20 cellular contexts compared by ENCODE assay signal in genomic region chr5:78495800-78496199, GRCh38.
A peak's percentile ranks its signal among the peaks of the same experiment; 100 is the strongest.
DNase-seq lines count a peak whose midpoint lies in the region; FAIRE-seq and TF ChIP-seq lines count a peak whose summit lies in the region.
"Had no signal": no experiment of that assay in that cellular context is flagged by ENCODE, and none has a peak within 500 bp of the region (broad histone marks: within the 10 kb centered on the region; RNA-seq: fewer than 3 reads in every experiment).

No MANE protein-coding gene starts in this region.

- H3K9ac ChIP-seq in NT2/D1 (ENCODE audit: insufficient read length, low read depth) = no peak overlapping the region
- H3K9ac ChIP-seq in mesendoderm (ENCODE audit: low read length) = no peak overlapping the region
- H3K9ac ChIP-seq in kidney (ENCODE audit: low read length in 2 of 2) = no peak overlapping the region

- no peak overlapping the region for H3K56ac ChIP-seq in mesendoderm (ENCODE audit: low read length)

- H3K4me3 ChIP-seq in NT2/D1 (ENCODE audit: insufficient read length, low read depth) = no peak overlapping the region
- no peak overlapping the region for H3K4me3 ChIP-seq in mesendoderm (ENCODE audit: low read length)
- H3K4me3 ChIP-seq in kidney (ENCODE audit: low read length in 2 of 2) = no peak overlapping the region
- H3K4me3 ChIP-seq: ascending aorta, HAP-1 had no signal

- no peak overlapping the region for H3K4me3 Mint-ChIP-seq in endothelial cell (ENCODE audit: unreplicated experiment)
- H3K4me3 Mint-ChIP-seq: activated CD4-positive, alpha-beta T cell treated with anti-CD3 and anti-CD28 coated beads for 36 hours; CD4-positive, alpha-beta memory T cell; natural killer cell had no signal

- no peaks in the 10 kb centered on the region for H3K9me3 Mint-ChIP-seq in endothelial cell (ENCODE audit: unreplicated experiment)
- H3K9me3 Mint-ChIP-seq: natural killer cell had no signal

- no peak overlapping the region for H4K5ac ChIP-seq in mesendoderm (ENCODE audit: low read length)

- H3K4ac ChIP-seq in mesendoderm (ENCODE audit: low read depth, low read length) = no peak overlapping the region

- no CpG with 5 or more reads among the region's 6 CpGs for WGBS in mesendoderm (ENCODE audit: extremely low coverage, insufficient coverage, low lambda C conversion rate)

- no peak overlapping the region for H2BK15ac ChIP-seq in mesendoderm (replicated peaks; ENCODE audit: low read depth)

- no peak overlapping the region for H3K23ac ChIP-seq in mesendoderm (ENCODE audit: low read length)

- no peak overlapping the region for H2BK120ac ChIP-seq in mesendoderm (ENCODE audit: low read depth, low read length)

- peaks cover 48% of the 10 kb centered on the region for H3K4me1 Mint-ChIP-seq in endothelial cell (ENCODE audit: unreplicated experiment)
- H3K4me1 Mint-ChIP-seq: activated CD4-positive, alpha-beta T cell treated with anti-CD3 and anti-CD28 coated beads for 36 hours; CD4-positive, alpha-beta memory T cell had no signal

- peaks cover 13% of the 10 kb centered on the region for H3K36me3 ChIP-seq in NT2/D1 (ENCODE audit: insufficient read depth, insufficient read length, low read length)
- H3K36me3 ChIP-seq in mesendoderm (ENCODE audit: control insufficient read depth, insufficient read depth, low read length) = no peaks in the 10 kb centered on the region
- no peaks in the 10 kb centered on the region for H3K36me3 ChIP-seq in kidney (ENCODE audit: control insufficient read depth in 1 of 2, insufficient read depth in 2 of 2, low read length in 2 of 2)
- H3K36me3 ChIP-seq: HAP-1 had no signal

- no peak overlapping the region for H4K8ac ChIP-seq in mesendoderm (ENCODE audit: low read depth, low read length)

- H3K18ac ChIP-seq in mesendoderm (ENCODE audit: low read length) = peak overlapping the region; percentile 20

- H3K79me1 ChIP-seq in mesendoderm (ENCODE audit: low read length) = peaks cover 23% of the 10 kb centered on the region

- H3K79me2 ChIP-seq in mesendoderm (ENCODE audit: control insufficient read depth, insufficient read depth, low read length) = peaks cover 4% of the 10 kb centered on the region

- FAIRE-seq in kidney (lab: Jason Lieb, UNC) = no peak
- FAIRE-seq: urothelium cell line had no signal

- H3K4me1 ChIP-seq in NT2/D1 (ENCODE audit: insufficient read depth, insufficient read length) (no peaks in the 10 kb centered on the region), mesendoderm (ENCODE audit: control insufficient read depth, low read depth, low read length) (peaks cover 24% of the 10 kb centered on the region), kidney (ENCODE audit: control insufficient read depth in 1 of 2, insufficient read depth in 1 of 2, low read depth in 1 of 2, low read length in 2 of 2) (no peaks in the 10 kb centered on the region)
- H3K4me1 ChIP-seq: HAP-1 had no signal

- H3K27ac Mint-ChIP-seq in endothelial cell (ENCODE audit: unreplicated experiment) = peak overlapping the region; percentile 11
- H3K27ac Mint-ChIP-seq: activated CD4-positive, alpha-beta T cell treated with anti-CD3 and anti-CD28 coated beads for 36 hours; natural killer cell had no signal

- no peak overlapping the region for H2BK5ac ChIP-seq in mesendoderm (ENCODE audit: low read length)

- H2AK5ac ChIP-seq in mesendoderm (ENCODE audit: low read length) = no peak overlapping the region

- peaks cover 24% of the 10 kb centered on the region for H3K36me3 Mint-ChIP-seq in endothelial cell (ENCODE audit: low read depth, unreplicated experiment)
- H3K36me3 Mint-ChIP-seq: natural killer cell had no signal

- TF ChIP-seq CTCF in endothelial cell (IDR thresholded peaks at IDR 0.05; ENCODE audit: unreplicated experiment) (no peak), kidney (IDR thresholded peaks at IDR 0.05; ENCODE audit: borderline replicate concordance, extremely low read depth, insufficient read depth) (no peak)

- H3K9me3 ChIP-seq in NT2/D1 (ENCODE audit: insufficient read depth, low read length) (no peaks in the 10 kb centered on the region), kidney (ENCODE audit: control insufficient read depth in 1 of 2, low read length in 2 of 2) (no peaks in the 10 kb centered on the region)
- H3K9me3 ChIP-seq: ascending aorta, HAP-1 had no signal

- DNase-seq in Daoy (ENCODE audit: low read depth) (peak; percentile 23), NT2/D1 (ENCODE audit: low read depth, low spot score) (peak; percentile 54), endothelial cell (ENCODE audit: low spot score) (no peak), mesendoderm (peak; percentile 75), D341Med (ENCODE audit: low spot score) (no peak), NCI-H187 (lab: John Stamatoyannopoulos, UW) (no peak), kidney (no peak), NCI-H510A treated with DMSO at 0.1 percent for 48 hours (lab: John Stamatoyannopoulos, UW) (no peak)
- DNase-seq: activated CD4-positive, alpha-beta T cell treated with anti-CD3 and anti-CD28 coated beads for 36 hours; activated CD8-positive, alpha-beta memory T cell treated with anti-CD3 and anti-CD28 coated beads, Interleukin-2, amount 50 U/mL, for 48 hours; CD4-positive, alpha-beta memory T cell; hippocampal formation; left ventricle myocardium superior; natural killer cell; NCI-H1694 treated with DMSO at 0.1 percent for 48 hours; NCI-H446 treated with DMSO at 0.1 percent for 48 hours; T-helper 9 cell had no signal

- no peak overlapping the region for H3K27ac ChIP-seq in mesendoderm (ENCODE audit: low read depth, low read length)
- no peak overlapping the region for H3K27ac ChIP-seq in kidney (ENCODE audit: low read depth in 2 of 2, low read length in 2 of 2)
- H3K27ac ChIP-seq: ascending aorta had no signal

- H3K27me3 ChIP-seq in NT2/D1 (ENCODE audit: insufficient read depth, insufficient read length) (no peaks in the 10 kb centered on the region), mesendoderm (ENCODE audit: insufficient read depth, low read length, poor library complexity) (no peaks in the 10 kb centered on the region)
- H3K27me3 ChIP-seq: ascending aorta had no signal

- H3K4me2 ChIP-seq in mesendoderm (ENCODE audit: low read length) = no peak overlapping the region

- intact Hi-C loops in kidney (cut with DNase I) = no loop called here

- peaks cover 15% of the 10 kb centered on the region for H3K27me3 Mint-ChIP-seq in endothelial cell (ENCODE audit: unreplicated experiment)

Comparison
In these comparisons a context has a peak if more than half of its experiments do, and no peak if none do; other contexts are left out.
1. DNase-seq: peak in Daoy (single experiment), NT2/D1 (single experiment) and mesendoderm (single experiment); none in endothelial cell (single experiment), D341Med (single experiment), NCI-H187 (0 of 2), kidney (single experiment) and NCI-H510A treated with DMSO at 0.1 percent for 48 hours (single experiment).